ENCODE assay signal across 1 cellular context in genomic region chr11:75245356-75246005, GRCh38.
TF ChIP-seq lines count a peak whose summit lies in the region.

No MANE protein-coding gene starts in this region.

TF ChIP-seq in A549, 52 proteins besides CTCF, POLR2A, EP300 and RAD21 (continued from another document):
- TF ChIP-seq HES2 (IDR thresholded peaks at IDR 0.05): no peak
- TF ChIP-seq MAZ (IDR thresholded peaks at IDR 0.05; ENCODE audit: borderline replicate concordance, low read depth, low read length): no peak
- TF ChIP-seq USF2 (IDR thresholded peaks at IDR 0.05): no peak
- no peak for TF ChIP-seq MAX (IDR thresholded peaks at IDR 0.05)
- no peak for TF ChIP-seq EHMT2 (IDR thresholded peaks at IDR 0.05; ENCODE audit: low read depth)
- TF ChIP-seq HOXA7 (CRISPR knock-in tag; IDR thresholded peaks at IDR 0.05): no peak
- TF ChIP-seq FOSL2 (IDR thresholded peaks at IDR 0.05): no peak
- no peak for TF ChIP-seq FOSL2 (CRISPR knock-in tag; IDR thresholded peaks at IDR 0.05)
- no peak for TF ChIP-seq CBX8 (IDR thresholded peaks at IDR 0.05)
- TF ChIP-seq RNF2 (IDR thresholded peaks at IDR 0.05; ENCODE audit: borderline replicate concordance, low read depth): no peak
- TF ChIP-seq ZSCAN20 (CRISPR knock-in tag; IDR thresholded peaks at IDR 0.05): no peak
